ENCODE assay signal across 11 cellular contexts in the genomic region with DNA sequence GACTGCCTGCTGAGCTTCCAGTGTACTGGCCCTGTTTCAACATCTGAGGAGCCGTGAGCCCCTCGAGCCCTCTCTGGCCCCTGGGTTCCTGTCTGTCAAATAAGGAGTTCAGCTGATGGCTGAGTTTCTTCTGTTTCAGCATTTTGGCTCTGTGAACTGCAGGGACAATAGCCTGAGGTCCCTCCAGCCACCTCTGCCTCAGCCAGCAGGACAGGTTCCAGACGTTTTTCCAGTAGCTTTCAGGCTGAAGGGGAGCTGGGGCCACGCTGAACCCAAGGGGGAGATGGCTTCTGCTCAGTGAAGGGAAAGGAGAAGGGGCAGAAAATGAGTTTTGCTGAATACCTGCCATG. TPM values are rescaled to one million over a fixed set of nuclear protein-coding genes. Genes with fewer than 3 reads are reported as not detected.
DNase-seq lines count a peak whose midpoint lies in the region; ATAC-seq and TF ChIP-seq lines count a peak whose summit lies in the region.
"Had no signal": no experiment of that assay in that cellular context is flagged by ENCODE, and none has a peak within 500 bp of the region (broad histone marks: within the 10 kb centered on the region; RNA-seq: fewer than 3 reads in every experiment).

No MANE protein-coding gene starts in this region.

- DNase-seq in CD4-positive, CD25-positive, alpha-beta regulatory T cell, result no peak
- DNase-seq in T-cell (no peak), foreskin keratinocyte (no peak), psoas muscle (no peak), HuH-7 (ENCODE audit: low spot score) (no peak), glutamatergic neuron (no peak)
- no peak for DNase-seq in stimulated activated naive CD8-positive, alpha-beta T cell treated with anti-CD3 and anti-CD28 coated beads, Interleukin-15, amount 100 ng/mL, for 72 hours
- DNase-seq: activated CD4-positive, CD25-positive, alpha-beta regulatory T cell; foreskin melanocyte; NCI-H1105 had no signal

- H3K9me3 ChIP-seq in CD4-positive, CD25-positive, alpha-beta regulatory T cell (ENCODE audit: control insufficient read depth in 2 of 2, low read length in 2 of 2), result no peaks in the 10 kb centered on the region
- H3K9me3 ChIP-seq in psoas muscle, result no peaks in the 10 kb centered on the region

- H3K4me3 ChIP-seq in CD4-positive, CD25-positive, alpha-beta regulatory T cell (ENCODE audit: low read depth, low read length), result no peak overlapping the region
- no peak overlapping the region for H3K4me3 ChIP-seq in psoas muscle

- CTCF ChIA-PET in T-cell (lab: Charles Lee), result no interaction called here

- intact Hi-C loops in psoas muscle (cut with DNase I), result no loop called here

- no peaks in the 10 kb centered on the region for H3K36me3 Mint-ChIP-seq in CD4-positive, CD25-positive, alpha-beta regulatory T cell
- peaks cover 2% of the 10 kb centered on the region for H3K36me3 Mint-ChIP-seq in T-cell
- no peaks in the 10 kb centered on the region for H3K36me3 Mint-ChIP-seq in glutamatergic neuron (ENCODE audit: unreplicated experiment)

- H3K36me3 ChIP-seq in CD4-positive, CD25-positive, alpha-beta regulatory T cell (ENCODE audit: control insufficient read depth, insufficient read depth, low read length), result peaks cover 2% of the 10 kb centered on the region
- H3K36me3 ChIP-seq in psoas muscle (ENCODE audit: insufficient read depth in 1 of 2, low read depth in 1 of 2), result no peaks in the 10 kb centered on the region

- H3K27ac Mint-ChIP-seq in CD4-positive, CD25-positive, alpha-beta regulatory T cell, result peak overlapping the region in 2 of 3 donors; percentile 17 to 65
- H3K27ac Mint-ChIP-seq in T-cell, result peak overlapping the region; percentile 58 to 59
- H3K27ac Mint-ChIP-seq in stimulated activated naive CD8-positive, alpha-beta T cell treated with anti-CD3 and anti-CD28 coated beads, Interleukin-15, amount 100 ng/mL, for 72 hours, result peak overlapping the region in 1 of 2 donors; percentile 36
- H3K27ac Mint-ChIP-seq in glutamatergic neuron (ENCODE audit: unreplicated experiment), result no peak overlapping the region

- no peaks in the 10 kb centered on the region for H3K9me3 Mint-ChIP-seq in CD4-positive, CD25-positive, alpha-beta regulatory T cell
- H3K9me3 Mint-ChIP-seq in T-cell, result no peaks in the 10 kb centered on the region
- no peaks in the 10 kb centered on the region for H3K9me3 Mint-ChIP-seq in stimulated activated naive CD8-positive, alpha-beta T cell treated with anti-CD3 and anti-CD28 coated beads, Interleukin-15, amount 100 ng/mL, for 72 hours
- no peaks in the 10 kb centered on the region for H3K9me3 Mint-ChIP-seq in glutamatergic neuron (ENCODE audit: unreplicated experiment)

- peaks cover 16 to 77% (median 52%) of the 10 kb centered on the region in 4 donors for H3K4me1 Mint-ChIP-seq in CD4-positive, CD25-positive, alpha-beta regulatory T cell
- peaks cover 48 to 74% (median 72%) of the 10 kb centered on the region in 3 donors for H3K4me1 Mint-ChIP-seq in T-cell
- peaks cover 74% of the 10 kb centered on the region for H3K4me1 Mint-ChIP-seq in stimulated activated naive CD8-positive, alpha-beta T cell treated with anti-CD3 and anti-CD28 coated beads, Interleukin-15, amount 100 ng/mL, for 72 hours
- H3K4me1 Mint-ChIP-seq in glutamatergic neuron (ENCODE audit: low read depth, unreplicated experiment), result peaks cover 22% of the 10 kb centered on the region

- H3K27me3 Mint-ChIP-seq in CD4-positive, CD25-positive, alpha-beta regulatory T cell, result no peaks in the 10 kb centered on the region
- H3K27me3 Mint-ChIP-seq in T-cell (no peaks in the 10 kb centered on the region), glutamatergic neuron (ENCODE audit: unreplicated experiment) (peaks cover 8% of the 10 kb centered on the region)
- H3K27me3 Mint-ChIP-seq in stimulated activated naive CD8-positive, alpha-beta T cell treated with anti-CD3 and anti-CD28 coated beads, Interleukin-15, amount 100 ng/mL, for 72 hours, result no peaks in the 10 kb centered on the region

- no peaks in the 10 kb centered on the region for H3K27me3 ChIP-seq in CD4-positive, CD25-positive, alpha-beta regulatory T cell (ENCODE audit: control insufficient read depth, insufficient read depth, low read length)
- H3K27me3 ChIP-seq in foreskin keratinocyte (no peaks in the 10 kb centered on the region), psoas muscle (ENCODE audit: insufficient read depth in 3 of 3, low read length in 2 of 3) (no peaks in the 10 kb centered on the region)

- WGBS in psoas muscle, 3 donors, result 21 to 34% (median 31%) methylated on average over 4 of the region's 4 CpGs

- peak overlapping the region in 1 of 4 donors; percentile 56 for H3K4me3 Mint-ChIP-seq in CD4-positive, CD25-positive, alpha-beta regulatory T cell
- H3K4me3 Mint-ChIP-seq in T-cell (no peak overlapping the region), glutamatergic neuron (ENCODE audit: unreplicated experiment) (no peak overlapping the region)
- H3K4me3 Mint-ChIP-seq in stimulated activated naive CD8-positive, alpha-beta T cell treated with anti-CD3 and anti-CD28 coated beads, Interleukin-15, amount 100 ng/mL, for 72 hours, result no peak overlapping the region

- TF ChIP-seq CTCF in foreskin keratinocyte (conservative IDR thresholded peaks at IDR 0.05) (no peak), psoas muscle (IDR thresholded peaks at IDR 0.05) (no peak), glutamatergic neuron (IDR thresholded peaks at IDR 0.05; ENCODE audit: partially characterized antibody, unreplicated experiment) (no peak)

- H3K4me1 ChIP-seq in CD4-positive, CD25-positive, alpha-beta regulatory T cell (ENCODE audit: control insufficient read depth, insufficient read depth, low read length, poor library complexity, severe bottlenecking), result peaks cover 38% of the 10 kb centered on the region
- peaks cover 40% of the 10 kb centered on the region for H3K4me1 ChIP-seq in foreskin keratinocyte
- peaks cover 62% of the 10 kb centered on the region for H3K4me1 ChIP-seq in psoas muscle

- POLR2A ChIA-PET in T-cell (lab: Charles Lee), result no interaction called here

- peak overlapping the region; percentile 3 for H3K27ac ChIP-seq in CD4-positive, CD25-positive, alpha-beta regulatory T cell (ENCODE audit: insufficient read depth, low read length, poor library complexity, severe bottlenecking)
- H3K27ac ChIP-seq in foreskin keratinocyte (peak overlapping the region; percentile 24), psoas muscle (peak overlapping the region; percentile 71)

- ATAC-seq in CD4-positive, CD25-positive, alpha-beta regulatory T cell (ENCODE audit: low read depth in 2 of 2), result no peak
- ATAC-seq in T-cell (replicated peaks in 1 of 4) (no peak), foreskin keratinocyte (peak; percentile 4), psoas muscle (no peak), GM18519 (IDR thresholded peaks at IDR 0.05; ENCODE audit: low FRiP score, unreplicated experiment) (no peak)
- ATAC-seq in stimulated activated naive CD8-positive, alpha-beta T cell treated with anti-CD3 and anti-CD28 coated beads, Interleukin-15, amount 100 ng/mL, for 72 hours, result no peak

RNA-seq across cellular contexts. Expression of a gene that starts 5.4 kb away (rescaled TPM):
- total RNA-seq in CD4-positive, CD25-positive, alpha-beta regulatory T cell, result 21.2 TPM
- polyA plus RNA-seq in CD4-positive, CD25-positive, alpha-beta regulatory T cell, result 1 to 10 TPM; 5.7 to 7.9 (median 7.1) TPM
- total RNA-seq in T-cell, result 10 to 100 TPM; 17.6 to 20.0 (median 18.4) TPM
- 47.3 and 53.8 TPM in 2 replicates for total RNA-seq in foreskin keratinocyte
- 26.7 and 28.5 TPM in 2 replicates for polyA plus RNA-seq in foreskin keratinocyte
- total RNA-seq in psoas muscle, result 10 to 100 TPM; 15.0 to 32.5 (median 24.4) TPM
- polyA plus RNA-seq in psoas muscle, result 10 to 100 TPM; 14.8 to 40.2 (median 25.1) TPM
- 28.8 TPM for total RNA-seq in glutamatergic neuron (ENCODE audit: unreplicated experiment)

RNA-seq across cellular contexts. Expression of a gene that starts 16.4 kb away (rescaled TPM):
- 2.0 TPM for total RNA-seq in CD4-positive, CD25-positive, alpha-beta regulatory T cell
- polyA plus RNA-seq in CD4-positive, CD25-positive, alpha-beta regulatory T cell, result 1 to 10 TPM in 3 of 4 donors, under 1 TPM in 1; 0.54 to 3.9 (median 2.5) TPM
- total RNA-seq in T-cell, result 1 to 10 TPM in 2 of 5 donors, under 1 TPM in 3; 0.30 to 1.9 (median 0.76) TPM
- 30.8 and 39.0 TPM in 2 replicates for total RNA-seq in foreskin keratinocyte
- polyA plus RNA-seq in foreskin keratinocyte, result 28.2 and 37.2 TPM in 2 replicates
- total RNA-seq in psoas muscle, result not detected
- under 1 TPM in 2 of 3 donors, not detected in 1; 0.12 to 0.23 TPM for polyA plus RNA-seq in psoas muscle
- total RNA-seq in glutamatergic neuron (ENCODE audit: unreplicated experiment), result 4.7 TPM

Comparison
In these comparisons a context has a peak if more than half of its experiments do, and no peak if none do; other contexts are left out.
1. H3K27ac ChIP-seq: peak in every context shown above with its lines; median percentile 71 in psoas muscle; 24 in foreskin keratinocyte; 3 in CD4-positive, CD25-positive, alpha-beta regulatory T cell.